ENCODE assay signal across 19 cellular contexts in genomic region chr22:37032134-37032534, GRCh38. TPM values are rescaled to one million over a fixed set of nuclear protein-coding genes. Genes with fewer than 3 reads are reported as not detected.
DNase-seq lines count a peak whose midpoint lies in the region; ATAC-seq and TF ChIP-seq lines count a peak whose summit lies in the region.
"Had no signal": no experiment of that assay in that cellular context is flagged by ENCODE, and none has a peak within 500 bp of the region (broad histone marks: within the 10 kb centered on the region; RNA-seq: fewer than 3 reads in every experiment).

No MANE protein-coding gene starts in this region.

- H3K4me1 Mint-ChIP-seq in activated T-helper 17 cell treated with anti-CD3 and anti-CD28 coated beads, Interleukin-2, amount 50 U/mL, for 72 hours: no peaks in the 10 kb centered on the region
- H3K4me1 Mint-ChIP-seq: naive thymus-derived CD8-positive, alpha-beta T cell had no signal

- H3K27ac ChIP-seq in HEK293 (ENCODE audit: extremely low read depth, low read depth, low read length): no peak overlapping the region
- peak overlapping the region; percentile 89 for H3K27ac ChIP-seq in colonic mucosa
- peak overlapping the region; percentile 91 to 92 for H3K27ac ChIP-seq in liver (ENCODE audit: low read depth in 1 of 2, low read length in 2 of 2)
- no peak overlapping the region for H3K27ac ChIP-seq in tibial nerve
- H3K27ac ChIP-seq: SJCRH30 had no signal

- no peaks in the 10 kb centered on the region for H3K36me3 Mint-ChIP-seq in activated T-helper 17 cell treated with anti-CD3 and anti-CD28 coated beads, Interleukin-2, amount 50 U/mL, for 72 hours (ENCODE audit: low read depth)
- H3K36me3 Mint-ChIP-seq: activated naive CD8-positive, alpha-beta T cell; naive thymus-derived CD8-positive, alpha-beta T cell had no signal

- WGBS in liver: 15% methylated on average over 2 of the region's 2 CpGs
- WGBS in tibial nerve, 2 donors: 70 to 72% methylated on average over 2 of the region's 2 CpGs

- intact Hi-C loops in colonic mucosa (cut with DNase I): no loop called here

- no peak for TF ChIP-seq EP300 in tibial nerve (IDR thresholded peaks at IDR 0.05)

- no peak for TF ChIP-seq POLR2A in tibial nerve (IDR thresholded peaks at IDR 0.05)

- POLR2A ChIA-PET in HEK293 (lab: Yijun Ruan, JAX): interaction anchor here (0.7 to 2.6 kb wide), 3 partner anchors 11 to 19 kb away, joined by 3 to 13 read pairs (median 3); partner anchors contain the start of genes KCTD17, MPST and TST

- H3K9me3 ChIP-seq in HEK293 (ENCODE audit: control insufficient read depth, insufficient read depth, low read depth, low read length): no peaks in the 10 kb centered on the region
- no peaks in the 10 kb centered on the region for H3K9me3 ChIP-seq in colonic mucosa
- no peaks in the 10 kb centered on the region for H3K9me3 ChIP-seq in liver (ENCODE audit: control insufficient read depth in 4 of 4, low read length in 3 of 4)
- no peaks in the 10 kb centered on the region for H3K9me3 ChIP-seq in tibial nerve
- H3K9me3 ChIP-seq: SJCRH30 had no signal

- H3K27me3 ChIP-seq in colonic mucosa: no peaks in the 10 kb centered on the region
- no peaks in the 10 kb centered on the region for H3K27me3 ChIP-seq in liver (ENCODE audit: control insufficient read depth in 4 of 4, insufficient read depth in 4 of 4, low read length in 3 of 4)
- H3K27me3 ChIP-seq in tibial nerve: no peaks in the 10 kb centered on the region
- H3K27me3 ChIP-seq: SJCRH30 had no signal

- no peaks in the 10 kb centered on the region for H3K9me3 Mint-ChIP-seq in activated T-helper 17 cell treated with anti-CD3 and anti-CD28 coated beads, Interleukin-2, amount 50 U/mL, for 72 hours
- H3K9me3 Mint-ChIP-seq: activated T-cell treated with anti-CD3 and anti-CD28 coated beads, Interleukin-2, amount 50 U/mL, for 24 hours; naive thymus-derived CD8-positive, alpha-beta T cell had no signal

- no peak overlapping the region for H3K27ac Mint-ChIP-seq in activated T-helper 17 cell treated with anti-CD3 and anti-CD28 coated beads, Interleukin-2, amount 50 U/mL, for 72 hours
- H3K27ac Mint-ChIP-seq: activated naive CD8-positive, alpha-beta T cell; activated T-cell treated with anti-CD3 and anti-CD28 coated beads, Interleukin-2, amount 50 U/mL, for 24 hours had no signal

- peaks cover 11% of the 10 kb centered on the region for H3K27me3 Mint-ChIP-seq in activated T-helper 17 cell treated with anti-CD3 and anti-CD28 coated beads, Interleukin-2, amount 50 U/mL, for 72 hours

- no peak for TF ChIP-seq RAD21 in liver (IDR thresholded peaks at IDR 0.05)

- H3K4me3 ChIP-seq in HEK293 (ENCODE audit: low read depth, low read length): no peak overlapping the region
- no peak overlapping the region for H3K4me3 ChIP-seq in colonic mucosa
- H3K4me3 ChIP-seq in liver (ENCODE audit: low read depth in 1 of 3, low read length in 3 of 3): peak overlapping the region; percentile 4 to 66 (median 54)
- H3K4me3 ChIP-seq in tibial nerve: no peak overlapping the region
- H3K4me3 ChIP-seq: GM12878, SJCRH30 had no signal

- H3K36me3 ChIP-seq in HEK293 (ENCODE audit: control insufficient read depth in 2 of 2, insufficient read depth in 1 of 2, low read length in 2 of 2): peaks cover 3 to 26% of the 10 kb centered on the region in 2 experiments; a peak in 2 of 3 replicates
- peaks cover 10% of the 10 kb centered on the region for H3K36me3 ChIP-seq in colonic mucosa
- H3K36me3 ChIP-seq in liver (ENCODE audit: control insufficient read depth in 4 of 4, insufficient read depth in 3 of 4, low read depth in 1 of 4, low read length in 3 of 4): peaks cover 5 to 20% (median 14%) of the 10 kb centered on the region in 4 donors
- H3K36me3 ChIP-seq in tibial nerve: peaks cover 0 to 47% (median 11%) of the 10 kb centered on the region in 3 donors
- H3K36me3 ChIP-seq: SJCRH30 had no signal

- H3K4me1 ChIP-seq in HEK293 (ENCODE audit: control insufficient read depth, insufficient read depth, low read length): no peaks in the 10 kb centered on the region
- peaks cover 20% of the 10 kb centered on the region for H3K4me1 ChIP-seq in colonic mucosa
- H3K4me1 ChIP-seq in liver (ENCODE audit: control insufficient read depth in 4 of 4, insufficient read depth in 4 of 4, low read length in 3 of 4): peaks cover 7 to 83% (median 73%) of the 10 kb centered on the region in 4 donors
- H3K4me1 ChIP-seq in tibial nerve: peaks cover 0 to 16% (median 0%) of the 10 kb centered on the region in 4 donors
- H3K4me1 ChIP-seq: SJCRH30 had no signal

- DNase-seq in colonic mucosa (no peak), putamen (ENCODE audit: low spot score) (peak; percentile 69), tibial nerve (ENCODE audit: low spot score in 2 of 2) (no peak), GM19238 (ENCODE audit: insufficient read length, low spot score) (no peak), activated T-cell treated with anti-CD3 and anti-CD28 coated beads for 4 hours (no peak)
- DNase-seq: activated T-cell treated with anti-CD3 and anti-CD28 coated beads, Interleukin-2, amount 50 U/mL, for 24 hours; COR-L47; GOT3; hippocampal formation; naive thymus-derived CD8-positive, alpha-beta T cell; NCI-H446 treated with DMSO at 0.1 percent for 48 hours; retina; SJCRH30; T1000 had no signal

- ATAC-seq in activated T-helper 17 cell treated with anti-CD3 and anti-CD28 coated beads, Interleukin-2, amount 50 U/mL, for 72 hours (replicated peaks): no peak
- ATAC-seq: GM12878; naive thymus-derived CD8-positive, alpha-beta T cell had no signal

- H3K9ac ChIP-seq in colonic mucosa (ENCODE audit: low read depth in 2 of 2, low read length in 2 of 2) (peak overlapping the region in 1 of 2 donors; percentile 55), liver (ENCODE audit: low read depth in 1 of 2, low read length in 2 of 2) (peak overlapping the region; percentile 13 to 85)

- TF ChIP-seq CTCF in HEK293 (tag by site-specific recombination; IDR thresholded peaks at IDR 0.05) (no peak), colonic mucosa (IDR thresholded peaks at IDR 0.05) (no peak), liver (IDR thresholded peaks at IDR 0.05; ENCODE audit: low read depth, low read length, missing input control) (no peak), tibial nerve (IDR thresholded peaks at IDR 0.05) (no peak)

- H3K4me3 Mint-ChIP-seq in activated T-helper 17 cell treated with anti-CD3 and anti-CD28 coated beads, Interleukin-2, amount 50 U/mL, for 72 hours: no peak overlapping the region
- H3K4me3 Mint-ChIP-seq: activated naive CD8-positive, alpha-beta T cell; activated T-cell treated with anti-CD3 and anti-CD28 coated beads, Interleukin-2, amount 50 U/mL, for 24 hours had no signal

- CTCF ChIA-PET in HEK293 (lab: Yijun Ruan, JAX): interaction anchor here (0.5 to 4.6 kb wide), 12 partner anchors 8 to 503 kb away, joined by 3 to 39 read pairs (median 5); partner anchors contain the start of genes MPST and TST

TF ChIP-seq in HEK293, 187 proteins besides CTCF, POLR2A, EP300 and RAD21 (continues in another document):
- TF ChIP-seq ZNF23 (tag by site-specific recombination; IDR thresholded peaks at IDR 0.05; ENCODE audit: borderline replicate concordance) (no peak), ZNF2 (tag by site-specific recombination; IDR thresholded peaks at IDR 0.05) (0 out of 2 replicates have a peak, but pooled peaks have one; percentile 68), ZNF561 (tag by site-specific recombination; IDR thresholded peaks at IDR 0.05; ENCODE audit: borderline replicate concordance) (no peak), ZNF239 (tag by site-specific recombination; IDR thresholded peaks at IDR 0.05) (no peak), YY1 (tag by site-specific recombination; IDR thresholded peaks at IDR 0.05) (no peak)

TF ChIP-seq in liver, 16 proteins besides CTCF, POLR2A, EP300 and RAD21 (continues in another document):
- TF ChIP-seq FOXA1 (IDR thresholded peaks at IDR 0.05) (no peak), ZBTB33 (IDR thresholded peaks at IDR 0.05) (no peak)

RNA-seq across cellular contexts. Expression of gene MPST, which starts 12.6 kb away (rescaled TPM):
- 100 to 1,000 TPM; 217 to 259 TPM for total RNA-seq in colonic mucosa
- total RNA-seq in liver: 100 to 1,000 TPM; 124 to 149 TPM
- polyA plus RNA-seq in liver: 100 to 1,000 TPM; 249 to 277 TPM
- total RNA-seq in tibial nerve: 100 to 1,000 TPM; 193 to 258 (median 199) TPM
- total RNA-seq in activated T-helper 17 cell treated with anti-CD3 and anti-CD28 coated beads, Interleukin-2, amount 50 U/mL, for 72 hours: 10 to 100 TPM; 22.7 to 41.6 TPM

RNA-seq across cellular contexts. Expression of gene TST, which starts 12.9 kb away (rescaled TPM):
- total RNA-seq in colonic mucosa: 100 to 1,000 TPM; 410 to 474 TPM
- total RNA-seq in liver: 100 to 1,000 TPM; 186 to 212 TPM
- polyA plus RNA-seq in liver: 100 to 1,000 TPM; 373 to 404 TPM
- total RNA-seq in tibial nerve: 10 to 100 TPM; 44.1 to 76.4 (median 66.7) TPM
- 10 to 100 TPM in 1 of 2 donors, 1 to 10 TPM in 1; 8.2 to 14.5 TPM for total RNA-seq in activated T-helper 17 cell treated with anti-CD3 and anti-CD28 coated beads, Interleukin-2, amount 50 U/mL, for 72 hours
- total RNA-seq: naive thymus-derived CD8-positive, alpha-beta T cell had no signal

RNA-seq across cellular contexts. Expression of gene KCTD17, which starts 19.4 kb away (rescaled TPM):
- total RNA-seq in colonic mucosa (10 to 100 TPM; 25.4 to 39.9 TPM), liver (1 to 10 TPM; 3.4 to 4.1 TPM), tibial nerve (10 to 100 TPM in 3 of 4 donors, 1 to 10 TPM in 1; 7.4 to 24.7 (median 20.2) TPM)
- 1 to 10 TPM; 2.0 to 5.2 TPM for polyA plus RNA-seq in liver
- 10 to 100 TPM; 39.4 to 41.9 TPM for total RNA-seq in activated T-helper 17 cell treated with anti-CD3 and anti-CD28 coated beads, Interleukin-2, amount 50 U/mL, for 72 hours

Comparison
In these comparisons a context has a peak if more than half of its experiments do, and no peak if none do; other contexts are left out.
1. H3K27ac ChIP-seq: peak in colonic mucosa (single experiment) and liver (2 of 2); none in HEK293 (single experiment) and tibial nerve (0 of 4).
2. H3K4me3 ChIP-seq: peak in liver (3 of 3); none in HEK293 (single experiment), colonic mucosa (single experiment) and tibial nerve (0 of 4).